In genomic region chr11:5092821-5093585, GRCh38 we compare ENCODE assay signal across 17 cellular contexts. TPM values are rescaled to one million over a fixed set of nuclear protein-coding genes. Genes with fewer than 3 reads are reported as not detected.
DNase-seq lines count a peak whose midpoint lies in the region; ATAC-seq, FAIRE-seq and TF ChIP-seq lines count a peak whose summit lies in the region.
"Had no signal": no experiment of that assay in that cellular context is flagged by ENCODE, and none has a peak within 500 bp of the region (broad histone marks: within the 10 kb centered on the region; RNA-seq: fewer than 3 reads in every experiment).

No MANE protein-coding gene starts in this region.

- no peaks in the 10 kb centered on the region for H3K27me3 ChIP-seq in K562 (ENCODE audit: control insufficient read depth in 2 of 2, insufficient read depth in 2 of 2, low read length in 2 of 2)
- H3K27me3 ChIP-seq: BE2C had no signal

- POLR2A ChIA-PET in K562 (lab: Yijun Ruan, JAX) = no interaction called here

- TF ChIP-seq RAD21 in K562 (CRISPR knock-in tag; conservative IDR thresholded peaks at IDR 0.05 in 1 of 2, IDR thresholded peaks at IDR 0.05 in 1 of 2) = no peak

- H3K4me3 ChIP-seq in AG10803 (ENCODE audit: low read length) (no peak overlapping the region), HFF-Myc (replicated peaks; ENCODE audit: low read depth, low read length) (no peak overlapping the region), K562 (no peak overlapping the region), coronary artery (no peak overlapping the region)

- no peaks in the 10 kb centered on the region for H3K36me3 ChIP-seq in K562 (ENCODE audit: control insufficient read depth, insufficient read depth, low read length)
- H3K36me3 ChIP-seq: BE2C had no signal

- DNase-seq in AG10803 (ENCODE audit: low read depth) = peak; percentile 4
- DNase-seq in EL = peak; percentile 16
- DNase-seq in HFF-Myc (ENCODE audit: extremely low read depth, low read depth) = peak; percentile 67
- no peak for DNase-seq in K562 (ENCODE audit: extremely low read depth in 1 of 4, low spot score in 3 of 4)
- no peak for DNase-seq in coronary artery (ENCODE audit: low spot score)
- DNase-seq: ACHN; BE2C; CD4-positive, alpha-beta memory T cell; DMS79; GF-D8; H7 had no signal

- no peak overlapping the region for H3K9ac ChIP-seq in K562 (ENCODE audit: insufficient read depth in 1 of 2, low read depth in 2 of 2, low read length in 2 of 2)
- H3K9ac ChIP-seq: KMS-11 had no signal

- H4K20me1 ChIP-seq in K562 (replicated peaks; ENCODE audit: control insufficient read depth, insufficient read depth, low read length) = no peaks in the 10 kb centered on the region

- no peaks in the 10 kb centered on the region for H3K4me1 ChIP-seq in K562 (replicated peaks in 1 of 2; ENCODE audit: control insufficient read depth in 2 of 2, insufficient read depth in 2 of 2, low read length in 2 of 2)
- H3K4me1 ChIP-seq: BE2C had no signal

- H3K9me3 ChIP-seq in K562 (replicated peaks; ENCODE audit: control insufficient read depth, insufficient read depth, low read depth, low read length) = no peaks in the 10 kb centered on the region
- H3K9me3 ChIP-seq: BE2C had no signal

- 23% methylated on average over 6 of the region's 8 CpGs for WGBS in K562 (ENCODE audit: insufficient coverage, low coverage, missing lambda C conversion rate)

- H3K9me1 ChIP-seq in K562 (ENCODE audit: control insufficient read depth, insufficient read depth, low read length) = no peaks in the 10 kb centered on the region

- CTCF ChIA-PET in K562 (lab: Yijun Ruan, JAX; ENCODE audit: low intra/inter-chr PET ratio) = no interaction called here

- peak overlapping the region; percentile 63 for H2AFZ ChIP-seq in K562 (ENCODE audit: low read depth, low read length)

- TF ChIP-seq EP300 in K562 (IDR thresholded peaks at IDR 0.05; ENCODE audit: low read length) = no peak

- TF ChIP-seq POLR2A in K562 (conservative IDR thresholded peaks at IDR 0.05) = no peak

- H3K79me2 ChIP-seq in K562 (ENCODE audit: control insufficient read depth, insufficient read depth, low read length) = no peaks in the 10 kb centered on the region

- ATAC-seq in K562 = no peak; the same call in none of the 3 replicates
- ATAC-seq in GM21528 (IDR thresholded peaks at IDR 0.05; ENCODE audit: low FRiP score, unreplicated experiment) = no peak
- no peak for ATAC-seq in GM18909 (IDR thresholded peaks at IDR 0.05; ENCODE audit: poor library complexity, unreplicated experiment)
- ATAC-seq in GM21447 (IDR thresholded peaks at IDR 0.05; ENCODE audit: unreplicated experiment) = no peak

- no peak overlapping the region for H3K27ac ChIP-seq in K562 (ENCODE audit: extremely low read depth, low read depth, low read length)
- H3K27ac ChIP-seq in coronary artery = no peak overlapping the region
- H3K27ac ChIP-seq: C4-2B, KMS-11 had no signal

- no TSS peak for BruUV-seq in K562 (replicated peaks; lab: Mats Ljungman, UMichigan)

- TF ChIP-seq CTCF in AG10803 (conservative IDR thresholded peaks at IDR 0.05; ENCODE audit: low read length) = no peak
- TF ChIP-seq CTCF in HFF-Myc (IDR thresholded peaks at IDR 0.05; ENCODE audit: low read depth, low read length, missing control alignments) = no peak
- TF ChIP-seq CTCF in K562 (IDR thresholded peaks at IDR 0.05 in 2 of 3, conservative IDR thresholded peaks at IDR 0.05 in 1 of 3; ENCODE audit: insufficient read depth in 2 of 3, low read depth in 1 of 3, low read length in 3 of 3) = no peak
- TF ChIP-seq CTCF in coronary artery (IDR thresholded peaks at IDR 0.05) = no peak

- FAIRE-seq in K562 (lab: Jason Lieb, UNC) = no peak

- intact Hi-C loops in K562 (cut with micrococcal nuclease) = no loop called here

- no peak overlapping the region; the same call in 1 of the 2 replicates for H3K4me2 ChIP-seq in K562 (ENCODE audit: insufficient read depth, low read length)
- H3K4me2 ChIP-seq: KMS-11 had no signal

- in situ Hi-C loops in K562 (cut with MboI) = no loop called here

TF ChIP-seq in K562, 482 proteins besides CTCF, POLR2A, EP300 and RAD21:
- TF ChIP-seq SNIP1 (IDR thresholded peaks at IDR 0.05; ENCODE audit: low read depth) (no peak), ZNF644 (tag; IDR thresholded peaks at IDR 0.05; ENCODE audit: low read depth) (no peak), NEUROD1 (IDR thresholded peaks at IDR 0.05; ENCODE audit: borderline replicate concordance, low read depth, low read length, partially characterized antibody) (no peak)

RNA-seq across cellular contexts. Expression of gene OR52E1, which starts 23.6 kb away (rescaled TPM):
- total RNA-seq in K562 (2011; cell fraction: chromatin; rRNA removed; ENCODE audit: low replicate concordance) = not detected in 2 replicates
- total RNA-seq in K562 (2011; cell fraction: nucleolus; rRNA removed) = not detected in 2 replicates
- not detected in 2 replicates for total RNA-seq in K562 (2011; cell fraction: nucleoplasm; rRNA removed)
- total RNA-seq in K562 (2014; rRNA removed) = not detected in 2 replicates
- total RNA-seq in K562 (2014; rRNA removed; fragmentation: Illumina TruSeq; extraction: Trizol) = not detected in 2 replicates
- not detected in 2 replicates for total RNA-seq in K562 (2015; rRNA removed; fragmentation: Illumina TruSeq; extraction: Trizol)
- not detected in 2 replicates for total RNA-seq in K562 (2021)
- polyA plus RNA-seq in K562 (2011; rRNA removed) = not detected in 2 replicates
- polyA plus RNA-seq in K562 (2011; cell fraction: cytosol; rRNA removed) = not detected in 2 replicates
- polyA plus RNA-seq in K562 (2011; cell fraction: nucleus; rRNA removed) = not detected in 2 replicates
- not detected in 2 replicates for polyA plus RNA-seq in K562 (2012)
- not detected in 2 replicates for polyA plus RNA-seq in K562 (2014; fragmentation: Illumina TruSeq; extraction: Trizol)
- not detected for polyA plus RNA-seq in K562 (2014; fragmentation: Nextera tagmentation; extraction: Ambion mirVana)
- polyA plus RNA-seq in K562 (2014; rRNA removed) = not detected in 2 replicates
- polyA minus RNA-seq in K562 (2011; rRNA and poly(A)+ RNA removed) = not detected in 2 replicates
- polyA minus RNA-seq in K562 (2011; cell fraction: cytosol; rRNA and poly(A)+ RNA removed) = not detected in 2 replicates
- not detected in 2 replicates for polyA minus RNA-seq in K562 (2011; cell fraction: nucleus; rRNA and poly(A)+ RNA removed)
- total RNA-seq: A172; CD4-positive, alpha-beta memory T cell; H7 had no signal
- polyA plus RNA-seq: CD4-positive, alpha-beta memory T cell had no signal

RNA-seq across cellular contexts. Expression of gene OR52E2, which starts 33.6 kb away (rescaled TPM):
- not detected in 2 replicates for total RNA-seq in K562 (2011; cell fraction: chromatin; rRNA removed; ENCODE audit: low replicate concordance)
- total RNA-seq in K562 (2011; cell fraction: nucleolus; rRNA removed) = not detected in 2 replicates
- not detected in 2 replicates for total RNA-seq in K562 (2011; cell fraction: nucleoplasm; rRNA removed)
- total RNA-seq in K562 (2014; rRNA removed) (not detected in 2 replicates), K562 (2014; rRNA removed; fragmentation: Illumina TruSeq; extraction: Trizol) (not detected in 2 replicates), K562 (2015; rRNA removed; fragmentation: Illumina TruSeq; extraction: Trizol) (not detected in 2 replicates), K562 (2021) (not detected in 2 replicates)
- polyA plus RNA-seq in K562 (2011; rRNA removed) (not detected in 2 replicates), K562 (2014; fragmentation: Illumina TruSeq; extraction: Trizol) (not detected in 2 replicates), K562 (2014; fragmentation: Nextera tagmentation; extraction: Ambion mirVana) (not detected), K562 (2014; rRNA removed) (not detected in 2 replicates)
- not detected in 2 replicates for polyA plus RNA-seq in K562 (2011; cell fraction: cytosol; rRNA removed)
- not detected in 2 replicates for polyA plus RNA-seq in K562 (2011; cell fraction: nucleus; rRNA removed)
- polyA plus RNA-seq in K562 (2012) = not detected in 2 replicates
- not detected in 2 replicates for polyA minus RNA-seq in K562 (2011; rRNA and poly(A)+ RNA removed)
- not detected in 2 replicates for polyA minus RNA-seq in K562 (2011; cell fraction: cytosol; rRNA and poly(A)+ RNA removed)
- not detected in 2 replicates for polyA minus RNA-seq in K562 (2011; cell fraction: nucleus; rRNA and poly(A)+ RNA removed)
- total RNA-seq: A172; CD4-positive, alpha-beta memory T cell; H7 had no signal
- polyA plus RNA-seq: CD4-positive, alpha-beta memory T cell had no signal

RNA-seq across cellular contexts. Expression of gene OR52A5, which starts 45.2 kb away (rescaled TPM):
- 0.07 and 0.12 TPM in 2 replicates for total RNA-seq in K562 (2011; cell fraction: chromatin; rRNA removed; ENCODE audit: low replicate concordance)
- 0.13 TPM in 1 of 2 replicates, not detected in the other for total RNA-seq in K562 (2011; cell fraction: nucleolus; rRNA removed)
- total RNA-seq in K562 (2011; cell fraction: nucleoplasm; rRNA removed) = 0.88 and 1.8 TPM in 2 replicates
- total RNA-seq in K562 (2014; rRNA removed) (0.04 TPM in 1 of 2 replicates, not detected in the other), K562 (2014; rRNA removed; fragmentation: Illumina TruSeq; extraction: Trizol) (0.04 TPM in 1 of 2 replicates, not detected in the other), K562 (2015; rRNA removed; fragmentation: Illumina TruSeq; extraction: Trizol) (not detected in 2 replicates), K562 (2021) (not detected in 2 replicates)
- polyA plus RNA-seq in K562 (2011; rRNA removed) (not detected in 2 replicates), K562 (2014; fragmentation: Illumina TruSeq; extraction: Trizol) (not detected in 2 replicates), K562 (2014; fragmentation: Nextera tagmentation; extraction: Ambion mirVana) (1 to 10 TPM in 1 of 2 experiments, under 1 TPM in 1; 0.94 to 1.1 TPM), K562 (2014; rRNA removed) (not detected in 2 replicates)
- polyA plus RNA-seq in K562 (2011; cell fraction: cytosol; rRNA removed) = not detected in 2 replicates
- polyA plus RNA-seq in K562 (2011; cell fraction: nucleus; rRNA removed) = not detected in 2 replicates
- 0.08 and 0.73 TPM in 2 replicates for polyA plus RNA-seq in K562 (2012)
- 0.03 and 0.07 TPM in 2 replicates for polyA minus RNA-seq in K562 (2011; rRNA and poly(A)+ RNA removed)
- not detected in 2 replicates for polyA minus RNA-seq in K562 (2011; cell fraction: cytosol; rRNA and poly(A)+ RNA removed)
- polyA minus RNA-seq in K562 (2011; cell fraction: nucleus; rRNA and poly(A)+ RNA removed) = 0.11 and 0.13 TPM in 2 replicates
- total RNA-seq: A172; CD4-positive, alpha-beta memory T cell had no signal
- polyA plus RNA-seq: CD4-positive, alpha-beta memory T cell had no signal

RNA-seq across cellular contexts. Expression of gene OR52J3, which starts 46.7 kb away (rescaled TPM):
- not detected in 2 replicates for total RNA-seq in K562 (2011; cell fraction: chromatin; rRNA removed; ENCODE audit: low replicate concordance)
- not detected in 2 replicates for total RNA-seq in K562 (2011; cell fraction: nucleolus; rRNA removed)
- not detected in 2 replicates for total RNA-seq in K562 (2011; cell fraction: nucleoplasm; rRNA removed)
- total RNA-seq in K562 (2014; rRNA removed) = not detected in 2 replicates
- not detected in 2 replicates for total RNA-seq in K562 (2014; rRNA removed; fragmentation: Illumina TruSeq; extraction: Trizol)
- not detected in 2 replicates for total RNA-seq in K562 (2015; rRNA removed; fragmentation: Illumina TruSeq; extraction: Trizol)
- not detected in 2 replicates for total RNA-seq in K562 (2021)
- polyA plus RNA-seq in K562 (2011; rRNA removed) = not detected in 2 replicates
- not detected in 2 replicates for polyA plus RNA-seq in K562 (2011; cell fraction: cytosol; rRNA removed)
- polyA plus RNA-seq in K562 (2011; cell fraction: nucleus; rRNA removed) = not detected in 2 replicates
- not detected in 2 replicates for polyA plus RNA-seq in K562 (2012)
- not detected in 2 replicates for polyA plus RNA-seq in K562 (2014; fragmentation: Illumina TruSeq; extraction: Trizol)
- not detected for polyA plus RNA-seq in K562 (2014; fragmentation: Nextera tagmentation; extraction: Ambion mirVana)
- polyA plus RNA-seq in K562 (2014; rRNA removed) = not detected in 2 replicates
- polyA minus RNA-seq in K562 (2011; rRNA and poly(A)+ RNA removed) = not detected in 2 replicates
- polyA minus RNA-seq in K562 (2011; cell fraction: cytosol; rRNA and poly(A)+ RNA removed) = not detected in 2 replicates
- not detected in 2 replicates for polyA minus RNA-seq in K562 (2011; cell fraction: nucleus; rRNA and poly(A)+ RNA removed)
- total RNA-seq: A172; CD4-positive, alpha-beta memory T cell; H7 had no signal
- polyA plus RNA-seq: CD4-positive, alpha-beta memory T cell had no signal

Comparison
In these comparisons a context has a peak if more than half of its experiments do, and no peak if none do; other contexts are left out.
1. DNase-seq: peak in AG10803 (single experiment), EL (single experiment) and HFF-Myc (single experiment); none in K562 (0 of 4) and coronary artery (single experiment).